Comparison of ENCODE assay signal across 1 cellular context in genomic region chr16:80900593-80900954, GRCh38.
TF ChIP-seq lines count a peak whose summit lies in the region.

No MANE protein-coding gene starts in this region.

TF ChIP-seq in IMR-90, 13 proteins besides CTCF, POLR2A, EP300 and RAD21 (continued from another document):
- TF ChIP-seq FOS (IDR thresholded peaks at IDR 0.05; ENCODE audit: low read depth, low read length), result no peak
- TF ChIP-seq CEBPB (IDR thresholded peaks at IDR 0.05; ENCODE audit: low read depth, low read length), result no peak
- no peak for TF ChIP-seq MXI1 (IDR thresholded peaks at IDR 0.05; ENCODE audit: borderline replicate concordance, low read depth, low read length)
